ENCODE assay signal across 12 cellular contexts in the genomic region with DNA sequence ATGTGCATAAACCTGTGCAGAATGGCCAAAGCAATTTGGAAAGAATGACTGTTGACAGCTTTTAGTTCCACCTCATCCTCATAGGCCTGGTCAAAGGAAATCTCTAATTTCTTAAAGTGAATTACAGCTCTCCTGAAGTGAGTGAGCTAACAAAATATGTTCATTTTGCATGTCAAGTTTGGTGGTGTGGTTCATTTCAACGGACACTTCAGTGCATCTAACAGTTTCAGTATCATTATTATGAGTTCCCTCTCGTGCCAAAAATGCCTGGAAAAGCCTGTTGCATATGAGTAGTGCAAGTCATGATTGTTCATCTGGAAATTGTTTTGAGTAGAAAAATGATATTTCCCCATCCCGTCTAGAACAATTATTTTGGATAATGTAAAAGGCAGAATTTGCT. TPM values are rescaled to one million over a fixed set of nuclear protein-coding genes. Genes with fewer than 3 reads are reported as not detected.
DNase-seq lines count a peak whose midpoint lies in the region; ATAC-seq, FAIRE-seq and TF ChIP-seq lines count a peak whose summit lies in the region.
"Had no signal": no experiment of that assay in that cellular context is flagged by ENCODE, and none has a peak within 500 bp of the region (broad histone marks: within the 10 kb centered on the region; RNA-seq: fewer than 3 reads in every experiment).

No MANE protein-coding gene starts in this region.

- no peak for TF ChIP-seq CTCF in fibroblast of villous mesenchyme (IDR thresholded peaks at IDR 0.05; ENCODE audit: insufficient read depth, low read depth, low read length)

- FAIRE-seq in GM18507 (lab: Jason Lieb, UNC), result peak; percentile 84

- H3K4me3 ChIP-seq in fibroblast of villous mesenchyme (ENCODE audit: low read depth, low read length), result no peak overlapping the region

- ATAC-seq in GM21390 (IDR thresholded peaks at IDR 0.05; ENCODE audit: unreplicated experiment), result peak; percentile 70
- ATAC-seq in HG03139 (IDR thresholded peaks at IDR 0.05; ENCODE audit: unreplicated experiment), result peak; percentile 53
- ATAC-seq: left colon had no signal

- DNase-seq in GM18507 (ENCODE audit: extremely low spot score, insufficient read length, low read depth) (peak; percentile 11), fibroblast of villous mesenchyme (ENCODE audit: low read depth) (peak; percentile 84), SW480 (ENCODE audit: low spot score) (no peak), DMS 273 treated with DMSO at 0.1 percent for 48 hours (lab: John Stamatoyannopoulos, UW) (no peak), NCI-H2081 treated with DMSO at 0.1 percent for 48 hours (lab: John Stamatoyannopoulos, UW) (no peak), NCI-H524 (lab: John Stamatoyannopoulos, UW) (no peak)
- DNase-seq: effector CD8-positive, alpha-beta T cell; left colon; NCI-H2171 treated with DMSO at 0.1 percent for 48 hours; T-helper 9 cell had no signal

RNA-seq across cellular contexts. Expression of a gene that starts 53.2 kb away (rescaled TPM):
- not detected in 2 replicates for total RNA-seq in fibroblast of villous mesenchyme
- total RNA-seq: left colon had no signal

Comparison
In these comparisons a context has a peak if more than half of its experiments do, and no peak if none do; other contexts are left out.
1. DNase-seq: peak in GM18507 (single experiment) and fibroblast of villous mesenchyme (single experiment); none in SW480 (single experiment), DMS 273 treated with DMSO at 0.1 percent for 48 hours (single experiment), NCI-H2081 treated with DMSO at 0.1 percent for 48 hours (single experiment) and NCI-H524 (0 of 2).